In genomic region chr5:175181331-175181730, GRCh38 we compare ENCODE assay signal across 32 cellular contexts.
"Had no signal": no experiment of that assay in that cellular context is flagged by ENCODE, and none has a peak within 500 bp of the region (broad histone marks: within the 10 kb centered on the region; RNA-seq: fewer than 3 reads in every experiment).

No MANE protein-coding gene starts in this region.

- H3K36me3 Mint-ChIP-seq: activated CD8-positive, alpha-beta memory T cell treated with anti-CD3 and anti-CD28 coated beads, Interleukin-2, amount 10 ng/mL, durations not matched to agents 7 days and 5 days; activated naive CD4-positive, alpha-beta T cell treated with anti-CD3 and anti-CD28 coated beads, Interleukin-2, amount 50 U/mL, for 72 hours; activated naive CD8-positive, alpha-beta T cell treated with anti-CD3 and anti-CD28 coated beads for 36 hours had no signal

- H3K27me3 Mint-ChIP-seq: activated CD4-positive, alpha-beta T cell treated with anti-CD3 and anti-CD28 coated beads, Interleukin-2, amount 10 ng/mL, durations not matched to agents 7 days and 5 days; activated CD8-positive, alpha-beta memory T cell treated with anti-CD3 and anti-CD28 coated beads, Interleukin-2, amount 10 ng/mL, durations not matched to agents 7 days and 5 days had no signal

- DNase-seq: activated CD4-positive, alpha-beta memory T cell treated with anti-CD3 and anti-CD28 coated beads, Interleukin-2, amount 10 ng/mL, durations not matched to agents 7 days and 5 days; activated CD4-positive, alpha-beta T cell treated with anti-CD3 and anti-CD28 coated beads for 1 hour; activated CD4-positive, alpha-beta T cell treated with anti-CD3 and anti-CD28 coated beads for 36 hours; activated CD4-positive, alpha-beta T cell treated with anti-CD3 and anti-CD28 coated beads for 48 hours; activated CD4-positive, alpha-beta T cell treated with anti-CD3 and anti-CD28 coated beads, Interleukin-2, amount 10 ng/mL, durations not matched to agents 7 days and 5 days; activated CD4-positive, alpha-beta T cell treated with anti-CD3 and anti-CD28 coated beads, Interleukin-2, amount 50 U/mL, for 48 hours; activated CD4-positive, CD25-positive, alpha-beta regulatory T cell; activated CD8-positive, alpha-beta memory T cell treated with anti-CD3 and anti-CD28 coated beads for 24 hours; activated CD8-positive, alpha-beta memory T cell treated with anti-CD3 and anti-CD28 coated beads, Interleukin-2, amount 10 ng/mL, durations not matched to agents 7 days and 5 days; activated CD8-positive, alpha-beta memory T cell treated with anti-CD3 and anti-CD28 coated beads, Interleukin-2, amount 50 U/mL, for 48 hours; activated CD8-positive, alpha-beta T cell treated with anti-CD3 and anti-CD28 coated beads, Interleukin-2, amount 10 ng/mL, durations not matched to agents 7 days and 5 days; activated effector memory CD4-positive, alpha-beta T cell treated with Interleukin-2 at 50 U/mL for 16 hours; activated gamma-delta T cell; activated naive CD4-positive, alpha-beta T cell treated with anti-CD3 and anti-CD28 coated beads, Interleukin-2, amount 50 U/mL, for 16 hours; activated naive CD4-positive, alpha-beta T cell treated with Interleukin-2 at 50 U/mL for 16 hours; activated naive CD8-positive, alpha-beta T cell treated with anti-CD3 and anti-CD28 coated beads for 36 hours; activated T-cell treated with anti-CD3 and anti-CD28 coated beads, Interleukin-2, amount 50 U/mL, for 24 hours; activated T-cell treated with anti-CD3 and anti-CD28 coated beads, Interleukin-2, amount 50 U/mL, for 48 hours; adrenal gland; amniotic stem cell; aorta; body of pancreas; brain microvascular endothelial cell; central memory CD4-positive, alpha-beta T cell; T-helper 1 cell; T-helper 2 cell; T-helper 9 cell had no signal

- H3K9me3 Mint-ChIP-seq: activated CD4-positive, alpha-beta memory T cell treated with anti-CD3 and anti-CD28 coated beads, Interleukin-2, amount 10 ng/mL, durations not matched to agents 7 days and 5 days; activated CD4-positive, alpha-beta T cell treated with anti-CD3 and anti-CD28 coated beads, Interleukin-2, amount 10 ng/mL, durations not matched to agents 7 days and 5 days; activated naive CD4-positive, alpha-beta T cell treated with anti-CD3 and anti-CD28 coated beads, Interleukin-2, amount 50 U/mL, for 72 hours; activated naive CD8-positive, alpha-beta T cell treated with anti-CD3 and anti-CD28 coated beads for 36 hours; activated T-cell treated with anti-CD3 and anti-CD28 coated beads, Interleukin-2, amount 50 U/mL, for 24 hours; activated T-helper 2 cell treated with anti-CD3 and anti-CD28 coated beads, Interferon-gamma antibody, Interleukin-2, Interleukin-4, amounts not matched to agents 10 μg/mL and 5 μg/mL and 100 μg/mL, durations not matched to agents 14 hours and 24 hours and 36 hours; T-helper 1 cell treated with Interleukin-12 subunit alpha and Interleukin-12 subunit beta and Interleukin-4 antibody, amounts not matched to agents 30 μg/mL and 1 μg/mL, for 36 hours; T-helper 2 cell treated with Interferon-gamma antibody and Interleukin-4, amounts not matched to agents 5 μg/mL and 100 μg/mL, for 36 hours had no signal

- H3K27ac Mint-ChIP-seq: activated CD4-positive, alpha-beta memory T cell treated with anti-CD3 and anti-CD28 coated beads, Interleukin-2, amount 10 ng/mL, durations not matched to agents 7 days and 5 days; activated CD4-positive, alpha-beta T cell treated with anti-CD3 and anti-CD28 coated beads for 36 hours; activated CD4-positive, alpha-beta T cell treated with anti-CD3 and anti-CD28 coated beads, Interleukin-2, amount 10 ng/mL, durations not matched to agents 7 days and 5 days; activated CD8-positive, alpha-beta memory T cell treated with anti-CD3 and anti-CD28 coated beads, Interleukin-2, amount 10 ng/mL, durations not matched to agents 7 days and 5 days; activated CD8-positive, alpha-beta T cell treated with anti-CD3 and anti-CD28 coated beads, Interleukin-2, amount 10 ng/mL, durations not matched to agents 7 days and 5 days; activated naive CD4-positive, alpha-beta T cell treated with anti-CD3 and anti-CD28 coated beads, Interleukin-2, amount 50 U/mL, for 72 hours; activated naive CD8-positive, alpha-beta T cell treated with anti-CD3 and anti-CD28 coated beads for 36 hours; activated T-cell treated with anti-CD3 and anti-CD28 coated beads, Interleukin-2, amount 50 U/mL, for 24 hours; activated T-helper 2 cell treated with anti-CD3 and anti-CD28 coated beads, Interferon-gamma antibody, Interleukin-2, Interleukin-4, amounts not matched to agents 10 μg/mL and 5 μg/mL and 100 μg/mL, durations not matched to agents 14 hours and 24 hours and 36 hours; T-helper 1 cell treated with Interleukin-12 subunit alpha and Interleukin-12 subunit beta and Interleukin-4 antibody, amounts not matched to agents 30 μg/mL and 1 μg/mL, for 36 hours; T-helper 2 cell treated with Interferon-gamma antibody and Interleukin-4, amounts not matched to agents 5 μg/mL and 100 μg/mL, for 36 hours had no signal

- ATAC-seq: activated CD4-positive, alpha-beta T cell treated with anti-CD3 and anti-CD28 coated beads for 36 hours; activated CD4-positive, CD25-positive, alpha-beta regulatory T cell treated with anti-CD3 and anti-CD28 coated beads, Interleukin-2, amount 50 U/mL, for 24 hours; activated CD8-positive, alpha-beta memory T cell treated with anti-CD3 and anti-CD28 coated beads, Interleukin-2, amount 10 ng/mL, durations not matched to agents 7 days and 5 days; activated CD8-positive, alpha-beta T cell treated with anti-CD3 and anti-CD28 coated beads, Interleukin-2, amount 10 ng/mL, durations not matched to agents 7 days and 5 days; activated naive CD4-positive, alpha-beta T cell treated with anti-CD3 and anti-CD28 coated beads, Interleukin-2, amount 50 U/mL, for 72 hours; body of pancreas had no signal

- H3K4me3 Mint-ChIP-seq: activated CD4-positive, alpha-beta memory T cell treated with anti-CD3 and anti-CD28 coated beads, Interleukin-2, amount 10 ng/mL, durations not matched to agents 7 days and 5 days; activated CD4-positive, alpha-beta T cell treated with anti-CD3 and anti-CD28 coated beads for 36 hours; activated CD4-positive, alpha-beta T cell treated with anti-CD3 and anti-CD28 coated beads, Interleukin-2, amount 10 ng/mL, durations not matched to agents 7 days and 5 days; activated CD8-positive, alpha-beta memory T cell treated with anti-CD3 and anti-CD28 coated beads, Interleukin-2, amount 10 ng/mL, durations not matched to agents 7 days and 5 days; activated CD8-positive, alpha-beta T cell treated with anti-CD3 and anti-CD28 coated beads, Interleukin-2, amount 10 ng/mL, durations not matched to agents 7 days and 5 days; activated naive CD8-positive, alpha-beta T cell treated with anti-CD3 and anti-CD28 coated beads for 36 hours; activated T-cell treated with anti-CD3 and anti-CD28 coated beads, Interleukin-2, amount 50 U/mL, for 24 hours; T-helper 1 cell treated with Interleukin-12 subunit alpha and Interleukin-12 subunit beta and Interleukin-4 antibody, amounts not matched to agents 30 μg/mL and 1 μg/mL, for 36 hours; T-helper 2 cell treated with Interferon-gamma antibody and Interleukin-4, amounts not matched to agents 5 μg/mL and 100 μg/mL, for 36 hours had no signal

- H3K4me1 Mint-ChIP-seq: activated CD4-positive, alpha-beta memory T cell treated with anti-CD3 and anti-CD28 coated beads, Interleukin-2, amount 10 ng/mL, durations not matched to agents 7 days and 5 days; activated CD4-positive, alpha-beta T cell treated with anti-CD3 and anti-CD28 coated beads for 36 hours; activated CD4-positive, alpha-beta T cell treated with anti-CD3 and anti-CD28 coated beads, Interleukin-2, amount 10 ng/mL, durations not matched to agents 7 days and 5 days; activated CD8-positive, alpha-beta memory T cell treated with anti-CD3 and anti-CD28 coated beads, Interleukin-2, amount 10 ng/mL, durations not matched to agents 7 days and 5 days; activated naive CD8-positive, alpha-beta T cell treated with anti-CD3 and anti-CD28 coated beads for 36 hours had no signal
